9 cellular contexts compared by ENCODE assay signal in the genomic region with DNA sequence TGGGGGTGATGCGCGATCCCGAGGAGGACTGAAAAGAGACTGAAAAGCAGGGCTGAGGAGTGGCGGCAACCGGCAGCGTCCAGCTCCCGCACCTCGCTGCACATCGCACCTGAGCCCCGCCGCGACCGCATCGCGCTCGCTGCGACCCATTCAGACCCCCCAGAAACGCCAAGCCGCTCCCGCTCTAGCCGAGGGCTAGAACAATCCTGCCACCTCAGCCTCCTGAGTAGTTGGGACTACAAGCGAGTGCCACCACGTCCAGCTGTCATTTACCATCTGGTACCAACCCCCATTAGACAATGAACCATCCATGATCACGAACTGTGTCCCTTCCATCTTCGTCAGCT. TPM values are rescaled to one million over a fixed set of nuclear protein-coding genes. Genes with fewer than 3 reads are reported as not detected.
DNase-seq lines count a peak whose midpoint lies in the region; ATAC-seq and TF ChIP-seq lines count a peak whose summit lies in the region.
"Had no signal": no experiment of that assay in that cellular context is flagged by ENCODE, and none has a peak within 500 bp of the region (broad histone marks: within the 10 kb centered on the region; RNA-seq: fewer than 3 reads in every experiment).

No MANE protein-coding gene starts in this region.

- H3K4me1 Mint-ChIP-seq in CD4-positive, alpha-beta memory T cell, result peaks cover 30 to 34% (median 32%) of the 10 kb centered on the region in 4 donors

- no peaks in the 10 kb centered on the region for H3K9me3 ChIP-seq in CD4-positive, alpha-beta memory T cell (ENCODE audit: control insufficient read depth in 1 of 2, low read length in 2 of 2)
- no peaks in the 10 kb centered on the region for H3K9me3 ChIP-seq in PC-3 (ENCODE audit: low read length)
- peaks cover 2 to 5% of the 10 kb centered on the region in 2 donors for H3K9me3 ChIP-seq in neuronal stem cell (replicated peaks in 1 of 2; ENCODE audit: control insufficient read depth in 2 of 2, insufficient read depth in 1 of 2, low read depth in 1 of 2, low read length in 2 of 2)

- CTCF ChIA-PET in CD4-positive, alpha-beta memory T cell (lab: Charles Lee; ENCODE audit: partially characterized antibody), result interaction anchor here (0.8 to 4.1 kb wide), 3 partner anchors 87 to 156 kb away, joined by 3 to 36 read pairs (median 3); no protein-coding TSS in a partner anchor
- CTCF ChIA-PET in PC-3 (lab: Charles Lee), result no interaction called here

- H4K20me1 ChIP-seq in PC-3 (ENCODE audit: low read length), result no peaks in the 10 kb centered on the region

- no peak overlapping the region for H2AFZ ChIP-seq in PC-3 (ENCODE audit: low read length)
- H2AFZ ChIP-seq in neuronal stem cell (ENCODE audit: low read length), result peak overlapping the region; percentile 65

- H3K36me3 ChIP-seq in CD4-positive, alpha-beta memory T cell (ENCODE audit: insufficient read depth, low read length), result no peaks in the 10 kb centered on the region
- H3K36me3 ChIP-seq in PC-3 (ENCODE audit: low read depth, low read length) (no peaks in the 10 kb centered on the region), neuronal stem cell (replicated peaks in 1 of 2; ENCODE audit: control insufficient read depth in 2 of 2, insufficient read depth in 2 of 2, low read length in 2 of 2) (no peaks in the 10 kb centered on the region)

- H3K4me2 ChIP-seq in PC-3 (ENCODE audit: low read length) (peak overlapping the region; percentile 82), neuronal stem cell (ENCODE audit: insufficient read depth, low read length, poor library complexity, severe bottlenecking) (peak overlapping the region; percentile 48)

- POLR2A ChIA-PET in CD4-positive, alpha-beta memory T cell (lab: Charles Lee; ENCODE audit: partially characterized antibody), result interaction anchor here (0.7 to 4.6 kb wide), 9 partner anchors 10 to 127 kb away, joined by 3 to 48 read pairs (median 5); a partner anchor contains a TSS
- POLR2A ChIA-PET in PC-3 (lab: Charles Lee; ENCODE audit: unreplicated experiment), result no interaction called here

- H3K9ac ChIP-seq in PC-3 (ENCODE audit: low read length) (no peak overlapping the region), neuronal stem cell (ENCODE audit: low read depth, low read length, poor library complexity) (no peak overlapping the region)

- no peak overlapping the region for H2BK120ac ChIP-seq in neuronal stem cell (ENCODE audit: low read depth, low read length)

- no peak for ATAC-seq in PC-3
- ATAC-seq in GM21619 (IDR thresholded peaks at IDR 0.05; ENCODE audit: unreplicated experiment), result no peak

- peaks cover 22 to 41% of the 10 kb centered on the region in 2 donors for H3K27me3 Mint-ChIP-seq in CD4-positive, alpha-beta memory T cell

- peaks cover 0 to 4% (median 0%) of the 10 kb centered on the region in 8 donors for H3K9me3 Mint-ChIP-seq in CD4-positive, alpha-beta memory T cell

- no peaks in the 10 kb centered on the region for H3K9me2 ChIP-seq in PC-3 (replicated peaks; ENCODE audit: low read length)

- peak overlapping the region in 1 of 7 donors; percentile 53 for H3K27ac Mint-ChIP-seq in CD4-positive, alpha-beta memory T cell

- peaks cover 25% of the 10 kb centered on the region for H3K4me1 ChIP-seq in CD4-positive, alpha-beta memory T cell (ENCODE audit: insufficient read depth, low read length)
- H3K4me1 ChIP-seq in PC-3 (ENCODE audit: insufficient read depth, low read length), result peaks cover 16% of the 10 kb centered on the region
- peaks cover 7 to 10% of the 10 kb centered on the region in 2 donors for H3K4me1 ChIP-seq in neuronal stem cell (ENCODE audit: control insufficient read depth in 2 of 2, insufficient read depth in 1 of 2, low read depth in 1 of 2, low read length in 2 of 2)

- TF ChIP-seq CTCF in PC-3 (conservative IDR thresholded peaks at IDR 0.05; ENCODE audit: low read depth, low read length) (no peak), foreskin fibroblast (IDR thresholded peaks at IDR 0.05; ENCODE audit: low read depth, low read length) (no peak)

- H3K4ac ChIP-seq in neuronal stem cell (ENCODE audit: low read length), result no peak overlapping the region

- no peak overlapping the region for H3K14ac ChIP-seq in neuronal stem cell (ENCODE audit: low read length)

- intact Hi-C loops in CD4-positive, alpha-beta memory T cell (cut with micrococcal nuclease), result loop anchor here (5.0 to 10.0 kb wide), 2 partner anchors 33 to 221 kb away; a partner anchor contains a TSS
- intact Hi-C loops in PC-3 (cut with micrococcal nuclease), result no loop called here

- no TSS peak for BruUV-seq in PC-3 (replicated peaks; lab: Mats Ljungman, UMichigan)

- no peak overlapping the region for H3K23ac ChIP-seq in neuronal stem cell (ENCODE audit: low read depth, low read length, poor library complexity)

- H3K79me2 ChIP-seq in PC-3 (ENCODE audit: low read length), result no peaks in the 10 kb centered on the region

- H2AK5ac ChIP-seq in neuronal stem cell (ENCODE audit: low read depth, low read length), result no peak overlapping the region

- H2BK5ac ChIP-seq in neuronal stem cell (ENCODE audit: low read length), result no peak overlapping the region

- WGBS in neuronal stem cell (ENCODE audit: extremely low coverage in 2 of 2, insufficient read length in 2 of 2, insufficient replicate concordance in 1 of 2), 2 donors, result no CpG with 5 or more reads among the region's 25 CpGs

- H4K8ac ChIP-seq in neuronal stem cell (ENCODE audit: low read depth, low read length), result no peak overlapping the region

- H3K79me1 ChIP-seq in neuronal stem cell (ENCODE audit: low read depth, low read length), result no peaks in the 10 kb centered on the region

- H3K27me3 ChIP-seq in CD4-positive, alpha-beta memory T cell (ENCODE audit: insufficient read depth, low read length), result peaks cover 17% of the 10 kb centered on the region
- H3K27me3 ChIP-seq in PC-3 (ENCODE audit: low read length) (no peaks in the 10 kb centered on the region), neuronal stem cell (ENCODE audit: control insufficient read depth in 3 of 3, insufficient read depth in 3 of 3, low read depth in 1 of 3, low read length in 3 of 3) (peaks cover 0 to 77% (median 38%) of the 10 kb centered on the region in 3 experiments)

- no peak overlapping the region for H2BK15ac ChIP-seq in neuronal stem cell (ENCODE audit: low read length)

- no peaks in the 10 kb centered on the region for H3K36me3 Mint-ChIP-seq in CD4-positive, alpha-beta memory T cell

- H3K18ac ChIP-seq in neuronal stem cell (ENCODE audit: low read length), result no peak overlapping the region

- H3F3A ChIP-seq in PC-3 (ENCODE audit: low read length, unreplicated experiment), result no peaks in the 10 kb centered on the region

- H2BK12ac ChIP-seq in neuronal stem cell (ENCODE audit: low read length), result peak overlapping the region; percentile 5

- no peak overlapping the region for H3K27ac ChIP-seq in CD4-positive, alpha-beta memory T cell (ENCODE audit: low read depth, low read length)
- H3K27ac ChIP-seq in PC-3 (ENCODE audit: low read length) (no peak overlapping the region), neuronal stem cell (replicated peaks; ENCODE audit: low read length) (no peak overlapping the region)

- no peak overlapping the region for H3K4me3 ChIP-seq in CD4-positive, alpha-beta memory T cell (ENCODE audit: low read length in 2 of 2)
- H3K4me3 ChIP-seq in PC-3 (ENCODE audit: low read length), result no peak overlapping the region
- peak overlapping the region; percentile 10 to 54 for H3K4me3 ChIP-seq in foreskin fibroblast (ENCODE audit: low read depth in 1 of 2, low read length in 2 of 2)
- no peak overlapping the region for H3K4me3 ChIP-seq in neuronal stem cell (ENCODE audit: low read length in 2 of 2)

- DNase-seq in CD4-positive, alpha-beta memory T cell, result no peak
- DNase-seq in PC-3, result no peak
- DNase-seq in foreskin fibroblast, result no peak
- DNase-seq in neuronal stem cell (ENCODE audit: low spot score), result no peak
- DNase-seq in stimulated activated CD4-positive, alpha-beta T cell treated with anti-CD3 and anti-CD28 coated beads, Interleukin-2, amount 100 ng/mL, for 48 hours, result no peak
- DNase-seq in AG08395 (ENCODE audit: low spot score), result no peak
- DNase-seq in NCI-H2196 (lab: John Stamatoyannopoulos, UW; ENCODE audit: unreplicated experiment), result no peak
- DNase-seq: DMS153 had no signal

- H4K91ac ChIP-seq in neuronal stem cell (ENCODE audit: low read depth, low read length, poor library complexity), result no peak overlapping the region

- peak overlapping the region; percentile 41 to 96 (median 92) for H3K4me3 Mint-ChIP-seq in CD4-positive, alpha-beta memory T cell

RNA-seq across cellular contexts. Expression of a gene that starts 33.2 kb away (rescaled TPM):
- total RNA-seq in CD4-positive, alpha-beta memory T cell, result 1,000 to 10,000 TPM; 2,115 to 2,200 TPM
- 1,000 to 10,000 TPM; 2,923 to 3,137 TPM for polyA plus RNA-seq in CD4-positive, alpha-beta memory T cell
- total RNA-seq in PC-3 (2014; rRNA removed), result 426 and 435 TPM in 2 replicates
- 143 TPM for polyA plus RNA-seq in neuronal stem cell (2013, experiment 1 of 2)
- 141 TPM for polyA plus RNA-seq in neuronal stem cell (2013, experiment 2 of 2)

Comparison
In these comparisons a context has a peak if more than half of its experiments do, and no peak if none do; other contexts are left out.
1. H3K4me3 ChIP-seq: peak in foreskin fibroblast (2 of 2); none in CD4-positive, alpha-beta memory T cell (0 of 2), PC-3 (single experiment) and neuronal stem cell (0 of 2).